In the genomic region with DNA sequence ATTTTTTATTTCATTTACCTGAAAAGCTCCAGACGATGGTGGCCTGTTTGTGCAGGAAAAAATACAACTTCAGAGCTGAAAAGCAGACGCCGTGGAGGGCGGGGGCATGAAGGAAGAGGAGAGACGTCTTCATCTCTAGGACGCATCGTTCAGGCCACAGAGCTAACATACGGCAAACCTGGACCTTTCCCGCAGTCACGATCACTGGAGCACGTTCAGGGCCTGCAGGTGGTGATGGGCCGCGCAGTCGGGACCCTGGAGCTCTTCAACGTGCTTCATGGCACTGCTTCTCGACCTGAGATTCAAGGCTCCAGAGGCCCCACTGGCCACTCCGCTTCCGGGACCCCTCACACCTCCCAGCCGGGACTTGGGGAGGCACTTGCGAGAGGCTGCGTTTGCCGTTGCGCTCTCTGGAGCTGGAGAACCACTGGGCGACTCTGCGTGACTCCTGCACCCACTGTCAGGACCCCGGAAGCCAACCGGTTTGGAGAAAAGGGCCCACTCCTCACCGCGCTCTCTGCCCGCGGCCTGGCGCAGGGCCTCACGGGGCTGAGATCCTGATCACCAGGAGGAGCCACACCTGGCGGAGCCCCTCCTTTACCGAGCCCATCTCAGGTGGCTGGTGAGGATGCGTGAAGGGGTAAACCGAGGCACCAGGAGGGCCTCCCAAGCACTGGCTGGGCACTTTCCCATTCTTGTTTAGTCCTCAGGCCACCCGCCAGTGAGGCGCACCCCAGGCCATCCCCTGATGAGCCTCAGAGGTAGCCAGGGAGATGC, we compare ENCODE assay signal across 1 cellular context.
TF ChIP-seq lines count a peak whose summit lies in the region.

No MANE protein-coding gene starts in this region.

TF ChIP-seq in HepG2, 621 proteins besides CTCF, POLR2A, EP300 and RAD21 (continued from another document and continues in another):
- TF ChIP-seq, protein P1, sequence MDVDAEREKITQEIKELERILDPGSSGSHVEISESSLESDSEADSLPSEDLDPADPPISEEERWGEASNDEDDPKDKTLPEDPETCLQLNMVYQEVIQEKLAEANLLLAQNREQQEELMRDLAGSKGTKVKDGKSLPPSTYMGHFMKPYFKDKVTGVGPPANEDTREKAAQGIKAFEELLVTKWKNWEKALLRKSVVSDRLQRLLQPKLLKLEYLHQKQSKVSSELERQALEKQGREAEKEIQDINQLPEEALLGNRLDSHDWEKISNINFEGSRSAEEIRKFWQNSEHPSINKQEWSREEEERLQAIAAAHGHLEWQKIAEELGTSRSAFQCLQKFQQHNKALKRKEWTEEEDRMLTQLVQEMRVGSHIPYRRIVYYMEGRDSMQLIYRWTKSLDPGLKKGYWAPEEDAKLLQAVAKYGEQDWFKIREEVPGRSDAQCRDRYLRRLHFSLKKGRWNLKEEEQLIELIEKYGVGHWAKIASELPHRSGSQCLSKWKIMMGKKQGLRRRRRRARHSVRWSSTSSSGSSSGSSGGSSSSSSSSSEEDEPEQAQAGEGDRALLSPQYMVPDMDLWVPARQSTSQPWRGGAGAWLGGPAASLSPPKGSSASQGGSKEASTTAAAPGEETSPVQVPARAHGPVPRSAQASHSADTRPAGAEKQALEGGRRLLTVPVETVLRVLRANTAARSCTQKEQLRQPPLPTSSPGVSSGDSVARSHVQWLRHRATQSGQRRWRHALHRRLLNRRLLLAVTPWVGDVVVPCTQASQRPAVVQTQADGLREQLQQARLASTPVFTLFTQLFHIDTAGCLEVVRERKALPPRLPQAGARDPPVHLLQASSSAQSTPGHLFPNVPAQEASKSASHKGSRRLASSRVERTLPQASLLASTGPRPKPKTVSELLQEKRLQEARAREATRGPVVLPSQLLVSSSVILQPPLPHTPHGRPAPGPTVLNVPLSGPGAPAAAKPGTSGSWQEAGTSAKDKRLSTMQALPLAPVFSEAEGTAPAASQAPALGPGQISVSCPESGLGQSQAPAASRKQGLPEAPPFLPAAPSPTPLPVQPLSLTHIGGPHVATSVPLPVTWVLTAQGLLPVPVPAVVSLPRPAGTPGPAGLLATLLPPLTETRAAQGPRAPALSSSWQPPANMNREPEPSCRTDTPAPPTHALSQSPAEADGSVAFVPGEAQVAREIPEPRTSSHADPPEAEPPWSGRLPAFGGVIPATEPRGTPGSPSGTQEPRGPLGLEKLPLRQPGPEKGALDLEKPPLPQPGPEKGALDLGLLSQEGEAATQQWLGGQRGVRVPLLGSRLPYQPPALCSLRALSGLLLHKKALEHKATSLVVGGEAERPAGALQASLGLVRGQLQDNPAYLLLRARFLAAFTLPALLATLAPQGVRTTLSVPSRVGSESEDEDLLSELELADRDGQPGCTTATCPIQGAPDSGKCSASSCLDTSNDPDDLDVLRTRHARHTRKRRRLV (CRISPR knock-in tag; IDR thresholded peaks at IDR 0.05): no peak
- TF ChIP-seq, protein P2, sequence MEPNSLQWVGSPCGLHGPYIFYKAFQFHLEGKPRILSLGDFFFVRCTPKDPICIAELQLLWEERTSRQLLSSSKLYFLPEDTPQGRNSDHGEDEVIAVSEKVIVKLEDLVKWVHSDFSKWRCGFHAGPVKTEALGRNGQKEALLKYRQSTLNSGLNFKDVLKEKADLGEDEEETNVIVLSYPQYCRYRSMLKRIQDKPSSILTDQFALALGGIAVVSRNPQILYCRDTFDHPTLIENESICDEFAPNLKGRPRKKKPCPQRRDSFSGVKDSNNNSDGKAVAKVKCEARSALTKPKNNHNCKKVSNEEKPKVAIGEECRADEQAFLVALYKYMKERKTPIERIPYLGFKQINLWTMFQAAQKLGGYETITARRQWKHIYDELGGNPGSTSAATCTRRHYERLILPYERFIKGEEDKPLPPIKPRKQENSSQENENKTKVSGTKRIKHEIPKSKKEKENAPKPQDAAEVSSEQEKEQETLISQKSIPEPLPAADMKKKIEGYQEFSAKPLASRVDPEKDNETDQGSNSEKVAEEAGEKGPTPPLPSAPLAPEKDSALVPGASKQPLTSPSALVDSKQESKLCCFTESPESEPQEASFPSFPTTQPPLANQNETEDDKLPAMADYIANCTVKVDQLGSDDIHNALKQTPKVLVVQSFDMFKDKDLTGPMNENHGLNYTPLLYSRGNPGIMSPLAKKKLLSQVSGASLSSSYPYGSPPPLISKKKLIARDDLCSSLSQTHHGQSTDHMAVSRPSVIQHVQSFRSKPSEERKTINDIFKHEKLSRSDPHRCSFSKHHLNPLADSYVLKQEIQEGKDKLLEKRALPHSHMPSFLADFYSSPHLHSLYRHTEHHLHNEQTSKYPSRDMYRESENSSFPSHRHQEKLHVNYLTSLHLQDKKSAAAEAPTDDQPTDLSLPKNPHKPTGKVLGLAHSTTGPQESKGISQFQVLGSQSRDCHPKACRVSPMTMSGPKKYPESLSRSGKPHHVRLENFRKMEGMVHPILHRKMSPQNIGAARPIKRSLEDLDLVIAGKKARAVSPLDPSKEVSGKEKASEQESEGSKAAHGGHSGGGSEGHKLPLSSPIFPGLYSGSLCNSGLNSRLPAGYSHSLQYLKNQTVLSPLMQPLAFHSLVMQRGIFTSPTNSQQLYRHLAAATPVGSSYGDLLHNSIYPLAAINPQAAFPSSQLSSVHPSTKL (CRISPR knock-in tag; IDR thresholded peaks at IDR 0.05): no peak
- no peak for TF ChIP-seq ZNF839 (CRISPR knock-in tag; IDR thresholded peaks at IDR 0.05; ENCODE audit: borderline replicate concordance)
- no peak for TF ChIP-seq SRF (IDR thresholded peaks at IDR 0.05; ENCODE audit: low read depth, low read length)
- peak; percentile 93 for TF ChIP-seq ZBTB38 (CRISPR knock-in tag; IDR thresholded peaks at IDR 0.05)
- no peak for TF ChIP-seq ZNF136 (CRISPR knock-in tag; IDR thresholded peaks at IDR 0.05; ENCODE audit: low read depth)
- TF ChIP-seq, protein P3, sequence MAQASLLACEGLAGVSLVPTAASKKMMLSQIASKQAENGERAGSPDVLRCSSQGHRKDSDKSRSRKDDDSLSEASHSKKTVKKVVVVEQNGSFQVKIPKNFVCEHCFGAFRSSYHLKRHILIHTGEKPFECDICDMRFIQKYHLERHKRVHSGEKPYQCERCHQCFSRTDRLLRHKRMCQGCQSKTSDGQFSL (CRISPR knock-in tag; IDR thresholded peaks at IDR 0.05): no peak
- TF ChIP-seq NFRKB (IDR thresholded peaks at IDR 0.05): no peak
- TF ChIP-seq TAF15 (IDR thresholded peaks at IDR 0.05; ENCODE audit: low read depth, low read length, poor library complexity, severe bottlenecking): peak; percentile 0
- no peak for TF ChIP-seq RCOR2 (CRISPR knock-in tag; IDR thresholded peaks at IDR 0.05)
- TF ChIP-seq, protein P4, sequence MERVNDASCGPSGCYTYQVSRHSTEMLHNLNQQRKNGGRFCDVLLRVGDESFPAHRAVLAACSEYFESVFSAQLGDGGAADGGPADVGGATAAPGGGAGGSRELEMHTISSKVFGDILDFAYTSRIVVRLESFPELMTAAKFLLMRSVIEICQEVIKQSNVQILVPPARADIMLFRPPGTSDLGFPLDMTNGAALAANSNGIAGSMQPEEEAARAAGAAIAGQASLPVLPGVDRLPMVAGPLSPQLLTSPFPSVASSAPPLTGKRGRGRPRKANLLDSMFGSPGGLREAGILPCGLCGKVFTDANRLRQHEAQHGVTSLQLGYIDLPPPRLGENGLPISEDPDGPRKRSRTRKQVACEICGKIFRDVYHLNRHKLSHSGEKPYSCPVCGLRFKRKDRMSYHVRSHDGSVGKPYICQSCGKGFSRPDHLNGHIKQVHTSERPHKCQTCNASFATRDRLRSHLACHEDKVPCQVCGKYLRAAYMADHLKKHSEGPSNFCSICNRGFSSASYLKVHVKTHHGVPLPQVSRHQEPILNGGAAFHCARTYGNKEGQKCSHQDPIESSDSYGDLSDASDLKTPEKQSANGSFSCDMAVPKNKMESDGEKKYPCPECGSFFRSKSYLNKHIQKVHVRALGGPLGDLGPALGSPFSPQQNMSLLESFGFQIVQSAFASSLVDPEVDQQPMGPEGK (CRISPR knock-in tag; IDR thresholded peaks at IDR 0.05): no peak
- TF ChIP-seq KDM1A (CRISPR knock-in tag; IDR thresholded peaks at IDR 0.05): no peak
- no peak for TF ChIP-seq ZNF484 (CRISPR knock-in tag; IDR thresholded peaks at IDR 0.05; ENCODE audit: borderline replicate concordance, low read depth)
- no peak for TF ChIP-seq GATA4 (IDR thresholded peaks at IDR 0.05; ENCODE audit: borderline replicate concordance, low read depth)
- no peak for TF ChIP-seq CREM (IDR thresholded peaks at IDR 0.05)
- TF ChIP-seq CREM (CRISPR knock-in tag; IDR thresholded peaks at IDR 0.05): no peak
- peak; percentile 49 for TF ChIP-seq HNRNPLL (IDR thresholded peaks at IDR 0.05; ENCODE audit: low read depth, low read length, poor library complexity, severe bottlenecking)
- no peak for TF ChIP-seq ZNF329 (CRISPR knock-in tag; IDR thresholded peaks at IDR 0.05; ENCODE audit: low read depth)
- no peak for TF ChIP-seq ATF7-NPFF (CRISPR knock-in tag; IDR thresholded peaks at IDR 0.05; ENCODE audit: low read depth)
- peak; percentile 10; the same call in 1 of the 2 replicates for TF ChIP-seq ZNF501 (CRISPR knock-in tag; IDR thresholded peaks at IDR 0.05)
- TF ChIP-seq, protein P5, sequence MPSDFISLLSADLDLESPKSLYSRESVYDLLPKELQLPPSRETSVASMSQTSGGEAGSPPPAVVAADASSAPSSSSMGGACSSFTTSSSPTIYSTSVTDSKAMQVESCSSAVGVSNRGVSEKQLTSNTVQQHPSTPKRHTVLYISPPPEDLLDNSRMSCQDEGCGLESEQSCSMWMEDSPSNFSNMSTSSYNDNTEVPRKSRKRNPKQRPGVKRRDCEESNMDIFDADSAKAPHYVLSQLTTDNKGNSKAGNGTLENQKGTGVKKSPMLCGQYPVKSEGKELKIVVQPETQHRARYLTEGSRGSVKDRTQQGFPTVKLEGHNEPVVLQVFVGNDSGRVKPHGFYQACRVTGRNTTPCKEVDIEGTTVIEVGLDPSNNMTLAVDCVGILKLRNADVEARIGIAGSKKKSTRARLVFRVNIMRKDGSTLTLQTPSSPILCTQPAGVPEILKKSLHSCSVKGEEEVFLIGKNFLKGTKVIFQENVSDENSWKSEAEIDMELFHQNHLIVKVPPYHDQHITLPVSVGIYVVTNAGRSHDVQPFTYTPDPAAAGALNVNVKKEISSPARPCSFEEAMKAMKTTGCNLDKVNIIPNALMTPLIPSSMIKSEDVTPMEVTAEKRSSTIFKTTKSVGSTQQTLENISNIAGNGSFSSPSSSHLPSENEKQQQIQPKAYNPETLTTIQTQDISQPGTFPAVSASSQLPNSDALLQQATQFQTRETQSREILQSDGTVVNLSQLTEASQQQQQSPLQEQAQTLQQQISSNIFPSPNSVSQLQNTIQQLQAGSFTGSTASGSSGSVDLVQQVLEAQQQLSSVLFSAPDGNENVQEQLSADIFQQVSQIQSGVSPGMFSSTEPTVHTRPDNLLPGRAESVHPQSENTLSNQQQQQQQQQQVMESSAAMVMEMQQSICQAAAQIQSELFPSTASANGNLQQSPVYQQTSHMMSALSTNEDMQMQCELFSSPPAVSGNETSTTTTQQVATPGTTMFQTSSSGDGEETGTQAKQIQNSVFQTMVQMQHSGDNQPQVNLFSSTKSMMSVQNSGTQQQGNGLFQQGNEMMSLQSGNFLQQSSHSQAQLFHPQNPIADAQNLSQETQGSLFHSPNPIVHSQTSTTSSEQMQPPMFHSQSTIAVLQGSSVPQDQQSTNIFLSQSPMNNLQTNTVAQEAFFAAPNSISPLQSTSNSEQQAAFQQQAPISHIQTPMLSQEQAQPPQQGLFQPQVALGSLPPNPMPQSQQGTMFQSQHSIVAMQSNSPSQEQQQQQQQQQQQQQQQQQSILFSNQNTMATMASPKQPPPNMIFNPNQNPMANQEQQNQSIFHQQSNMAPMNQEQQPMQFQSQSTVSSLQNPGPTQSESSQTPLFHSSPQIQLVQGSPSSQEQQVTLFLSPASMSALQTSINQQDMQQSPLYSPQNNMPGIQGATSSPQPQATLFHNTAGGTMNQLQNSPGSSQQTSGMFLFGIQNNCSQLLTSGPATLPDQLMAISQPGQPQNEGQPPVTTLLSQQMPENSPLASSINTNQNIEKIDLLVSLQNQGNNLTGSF (CRISPR knock-in tag; IDR thresholded peaks at IDR 0.05): no peak
- no peak for TF ChIP-seq SALL2 (CRISPR knock-in tag; IDR thresholded peaks at IDR 0.05)
- no peak for TF ChIP-seq RAD51 (IDR thresholded peaks at IDR 0.05; ENCODE audit: borderline replicate concordance)
- no peak for TF ChIP-seq ZNF138 (CRISPR knock-in tag; IDR thresholded peaks at IDR 0.05; ENCODE audit: low read depth)
- TF ChIP-seq, protein P6, sequence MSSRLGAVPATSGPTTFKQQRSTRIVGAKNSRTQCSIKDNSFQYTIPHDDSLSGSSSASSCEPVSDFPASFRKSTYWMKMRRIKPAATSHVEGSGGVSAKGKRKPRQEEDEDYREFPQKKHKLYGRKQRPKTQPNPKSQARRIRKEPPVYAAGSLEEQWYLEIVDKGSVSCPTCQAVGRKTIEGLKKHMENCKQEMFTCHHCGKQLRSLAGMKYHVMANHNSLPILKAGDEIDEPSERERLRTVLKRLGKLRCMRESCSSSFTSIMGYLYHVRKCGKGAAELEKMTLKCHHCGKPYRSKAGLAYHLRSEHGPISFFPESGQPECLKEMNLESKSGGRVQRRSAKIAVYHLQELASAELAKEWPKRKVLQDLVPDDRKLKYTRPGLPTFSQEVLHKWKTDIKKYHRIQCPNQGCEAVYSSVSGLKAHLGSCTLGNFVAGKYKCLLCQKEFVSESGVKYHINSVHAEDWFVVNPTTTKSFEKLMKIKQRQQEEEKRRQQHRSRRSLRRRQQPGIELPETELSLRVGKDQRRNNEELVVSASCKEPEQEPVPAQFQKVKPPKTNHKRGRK (CRISPR knock-in tag; IDR thresholded peaks at IDR 0.05): no peak
- no peak for TF ChIP-seq IRF2 (CRISPR knock-in tag; IDR thresholded peaks at IDR 0.05)
- TF ChIP-seq, protein P7, sequence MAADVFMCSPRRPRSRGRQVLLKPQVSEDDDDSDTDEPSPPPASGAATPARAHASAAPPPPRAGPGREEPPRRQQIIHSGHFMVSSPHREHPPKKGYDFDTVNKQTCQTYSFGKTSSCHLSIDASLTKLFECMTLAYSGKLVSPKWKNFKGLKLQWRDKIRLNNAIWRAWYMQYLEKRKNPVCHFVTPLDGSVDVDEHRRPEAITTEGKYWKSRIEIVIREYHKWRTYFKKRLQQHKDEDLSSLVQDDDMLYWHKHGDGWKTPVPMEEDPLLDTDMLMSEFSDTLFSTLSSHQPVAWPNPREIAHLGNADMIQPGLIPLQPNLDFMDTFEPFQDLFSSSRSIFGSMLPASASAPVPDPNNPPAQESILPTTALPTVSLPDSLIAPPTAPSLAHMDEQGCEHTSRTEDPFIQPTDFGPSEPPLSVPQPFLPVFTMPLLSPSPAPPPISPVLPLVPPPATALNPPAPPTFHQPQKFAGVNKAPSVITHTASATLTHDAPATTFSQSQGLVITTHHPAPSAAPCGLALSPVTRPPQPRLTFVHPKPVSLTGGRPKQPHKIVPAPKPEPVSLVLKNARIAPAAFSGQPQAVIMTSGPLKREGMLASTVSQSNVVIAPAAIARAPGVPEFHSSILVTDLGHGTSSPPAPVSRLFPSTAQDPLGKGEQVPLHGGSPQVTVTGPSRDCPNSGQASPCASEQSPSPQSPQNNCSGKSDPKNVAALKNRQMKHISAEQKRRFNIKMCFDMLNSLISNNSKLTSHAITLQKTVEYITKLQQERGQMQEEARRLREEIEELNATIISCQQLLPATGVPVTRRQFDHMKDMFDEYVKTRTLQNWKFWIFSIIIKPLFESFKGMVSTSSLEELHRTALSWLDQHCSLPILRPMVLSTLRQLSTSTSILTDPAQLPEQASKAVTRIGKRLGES (CRISPR knock-in tag; IDR thresholded peaks at IDR 0.05; ENCODE audit: borderline replicate concordance): no peak
- TF ChIP-seq ADNP (CRISPR knock-in tag; IDR thresholded peaks at IDR 0.05): no peak
- no peak for TF ChIP-seq FOXK1 (CRISPR knock-in tag; IDR thresholded peaks at IDR 0.05; ENCODE audit: borderline replicate concordance, low read depth)
- no peak for TF ChIP-seq ZNF652 (CRISPR knock-in tag; IDR thresholded peaks at IDR 0.05; ENCODE audit: borderline replicate concordance, low read depth)
- TF ChIP-seq ZNF83 (CRISPR knock-in tag; IDR thresholded peaks at IDR 0.05; ENCODE audit: borderline replicate concordance): no peak
- TF ChIP-seq DPF2 (CRISPR knock-in tag; IDR thresholded peaks at IDR 0.05; ENCODE audit: borderline replicate concordance, low read depth): no peak
